ENCODE assay signal across 12 cellular contexts in the genomic region with DNA sequence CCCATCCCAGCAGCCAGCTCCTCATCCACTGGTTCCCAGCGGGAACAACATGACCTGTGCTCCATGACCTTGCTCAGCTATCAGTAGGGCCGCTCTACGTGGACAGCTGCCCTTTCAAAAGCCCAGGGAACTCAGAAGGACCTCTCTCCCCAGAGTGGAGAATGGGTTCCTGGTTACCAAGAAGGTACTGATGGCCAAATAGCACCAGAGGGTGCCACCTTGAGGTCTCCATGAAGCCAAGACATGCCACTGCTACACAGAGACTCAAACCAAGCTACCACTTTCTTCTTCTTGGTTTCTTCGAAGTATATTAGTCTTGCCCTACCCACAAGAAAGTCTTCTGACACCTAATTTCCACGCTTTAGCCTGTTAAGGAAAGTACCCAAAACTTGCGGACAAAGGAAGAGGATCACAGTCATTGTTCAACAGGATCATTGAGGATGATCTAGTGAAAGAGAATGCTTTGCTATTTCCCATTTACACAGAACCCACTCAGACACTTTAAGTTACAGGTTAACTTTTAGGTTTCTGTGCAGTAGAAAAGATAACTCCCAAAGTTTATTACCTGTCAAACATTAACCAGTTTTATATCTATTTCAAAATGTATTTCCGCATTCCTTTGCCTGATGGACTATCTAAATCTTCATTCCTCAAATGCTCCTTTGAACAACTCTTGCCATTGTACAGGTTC.
DNase-seq lines count a peak whose midpoint lies in the region; ATAC-seq, FAIRE-seq and TF ChIP-seq lines count a peak whose summit lies in the region.
"Had no signal": no experiment of that assay in that cellular context is flagged by ENCODE, and none has a peak within 500 bp of the region (broad histone marks: within the 10 kb centered on the region; RNA-seq: fewer than 3 reads in every experiment).

No MANE protein-coding gene starts in this region.

- TF ChIP-seq CTCF in GM12878 (IDR thresholded peaks at IDR 0.05 in 2 of 3, conservative IDR thresholded peaks at IDR 0.05 in 1 of 3; ENCODE audit: control insufficient read depth in 2 of 3, extremely low read depth in 1 of 3, insufficient read depth in 1 of 3, low read depth in 3 of 3, low read length in 3 of 3): no peak
- no peak for TF ChIP-seq CTCF in D721Med (IDR thresholded peaks at IDR 0.05; ENCODE audit: insufficient read depth, missing control alignments)

- intact Hi-C loops in GM12878 (cut with micrococcal nuclease; ENCODE audit: unreplicated experiment) (loop anchor here (10.0 kb wide), 1 partner anchor 528 kb away; no protein-coding TSS in a partner anchor), posterior vena cava (cut with DNase I) (loop anchor here in 1 of 2 donors (10.0 kb wide), 1 partner anchor 238 kb away; no protein-coding TSS in a partner anchor)

- CTCF ChIA-PET in GM12878 (lab: Yijun Ruan, JAX): interaction anchor here (0.6 to 20.7 kb wide), 10 partner anchors 8 to 244 kb away, joined by 3 to 743 read pairs (median 4); no protein-coding TSS in a partner anchor
- CTCF ChIA-PET in T-cell (lab: Charles Lee): interaction anchor here (0.6 to 8.4 kb wide), 4 partner anchors 14 to 238 kb away, joined by 3 to 177 read pairs (median 12); no protein-coding TSS in a partner anchor

- H3K27ac Mint-ChIP-seq in T-cell: no peak overlapping the region

- SMC1A ChIA-PET in GM12878 (lab: Charles Lee; ENCODE audit: uncharacterized antibody, unreplicated experiment): interaction anchor here (0.6 to 22.2 kb wide), 11 partner anchors 13 to 544 kb away, joined by 3 to 682 read pairs (median 22); a partner anchor contains a TSS

- BruUV-seq in GM12878 (replicated peaks; lab: Mats Ljungman, UMichigan): no TSS peak

- H3K27me3 ChIP-seq in GM12878 (replicated peaks in 1 of 2; ENCODE audit: control insufficient read depth in 2 of 2, insufficient read depth in 2 of 2, low read length in 1 of 2): no peaks in the 10 kb centered on the region

- peaks cover 1% of the 10 kb centered on the region; the same call in 1 of the 2 replicates for H3K79me2 ChIP-seq in GM12878 (ENCODE audit: control insufficient read depth, insufficient read depth, low read length)

- in situ Hi-C loops in GM12878 (cut with MboI): loop anchor here (5.0 kb wide), 1 partner anchor 536 kb away; no protein-coding TSS in a partner anchor

- POLR2A ChIA-PET in GM12878 (lab: Charles Lee): interaction anchor here (0.6 to 4.5 kb wide), 4 partner anchors 30 to 237 kb away, joined by 4 to 25 read pairs (median 8); no protein-coding TSS in a partner anchor
- POLR2A ChIA-PET in T-cell (lab: Charles Lee): no interaction called here

- H3K9me3 Mint-ChIP-seq in T-cell: no peaks in the 10 kb centered on the region

- H3K27ac ChIP-seq in GM12878 (ENCODE audit: control insufficient read depth, insufficient read depth): peak overlapping the region; percentile 43

- no peak for TF ChIP-seq EP300 in GM12878 (IDR thresholded peaks at IDR 0.05; ENCODE audit: borderline replicate concordance in 1 of 2, control insufficient read depth in 1 of 2, low read depth in 2 of 2, low read length in 2 of 2)

- H4K20me1 ChIP-seq in GM12878 (ENCODE audit: control insufficient read depth, insufficient read depth): no peaks in the 10 kb centered on the region

- peaks cover 6 to 8% (median 6%) of the 10 kb centered on the region in 3 donors for H3K4me1 Mint-ChIP-seq in T-cell

- H2AFZ ChIP-seq in GM12878 (ENCODE audit: control insufficient read depth, low read depth, low read length): no peak overlapping the region

- peaks cover 32% of the 10 kb centered on the region for H3K4me1 ChIP-seq in GM12878 (ENCODE audit: control insufficient read depth, insufficient read depth, low read length)

- no peaks in the 10 kb centered on the region; a peak in 1 of 4 replicates for H3K36me3 ChIP-seq in GM12878 (ENCODE audit: control insufficient read depth in 2 of 2, insufficient read depth in 2 of 2, low read length in 1 of 2)

- H3K9me3 ChIP-seq in GM12878 (replicated peaks; ENCODE audit: control insufficient read depth, insufficient read depth, low read length): peaks cover 14% of the 10 kb centered on the region

- H3K4me3 ChIP-seq in GM12878: no peak overlapping the region

- H3K4me3 Mint-ChIP-seq in T-cell: no peak overlapping the region

- H3K27me3 Mint-ChIP-seq in T-cell: peaks cover 6 to 8% of the 10 kb centered on the region in 2 donors

- H3K36me3 Mint-ChIP-seq in T-cell: no peaks in the 10 kb centered on the region

- ATAC-seq in GM19035 (IDR thresholded peaks at IDR 0.05; ENCODE audit: unreplicated experiment) (peak; percentile 20), HG02981 (IDR thresholded peaks at IDR 0.05; ENCODE audit: unreplicated experiment) (peak; percentile 33), GM12878 (peak; percentile 11), T-cell (replicated peaks in 1 of 4) (no peak)
- ATAC-seq: sciatic nerve had no signal

- RAD21 ChIA-PET in GM12878 (lab: Charles Lee; ENCODE audit: unreplicated experiment): interaction anchor here (0.6 to 21.3 kb wide), 7 partner anchors 27 to 240 kb away, joined by 4 to 522 read pairs (median 27); a partner anchor contains a TSS

- no peak overlapping the region for H3K9ac ChIP-seq in GM12878 (ENCODE audit: control insufficient read depth, insufficient read depth, low read length)

- DNase-seq in GM12878 (ENCODE audit: low read depth, low spot score) (no peak), renal cortical epithelial cell (ENCODE audit: low read depth) (peak; percentile 95), T-cell (no peak), posterior vena cava (ENCODE audit: low spot score) (no peak), D721Med (ENCODE audit: insufficient read length, low spot score) (no peak)
- no peak for DNase-seq in stimulated activated naive CD4-positive, alpha-beta T cell (lab: John Stamatoyannopoulos, UW)
- DNase-seq: H7; hippocampal formation; NK-92 treated with Interleukin-12 subunit alpha and Interleukin-12 subunit beta, amount 100 ng/mL, for 24 hours had no signal

- no peak for FAIRE-seq in GM12878 (lab: Jason Lieb, UNC)
- no peak for FAIRE-seq in D721Med (lab: Jason Lieb, UNC)

- H3K4me2 ChIP-seq in GM12878 (ENCODE audit: control insufficient read depth, insufficient read depth): peak overlapping the region; percentile 24

- no peak for TF ChIP-seq RAD21 in GM12878 (IDR thresholded peaks at IDR 0.05; ENCODE audit: insufficient read depth, low read depth, low read length)

- 62% methylated on average over 7 of the region's 7 CpGs for WGBS in GM12878 (ENCODE audit: insufficient coverage, insufficient replicate concordance, low lambda C conversion rate, missing lambda C conversion rate)

- TF ChIP-seq POLR2A in GM12878 (IDR thresholded peaks at IDR 0.05; ENCODE audit: low read depth, low read length): no peak

TF ChIP-seq in GM12878, 131 proteins besides CTCF, POLR2A, EP300 and RAD21:
- no peak for TF ChIP-seq STAT3 (IDR thresholded peaks at IDR 0.05; ENCODE audit: low read depth, low read length)
- 0 out of 2 replicates have a peak, but pooled peaks have one; percentile 13 for TF ChIP-seq IKZF1 (conservative IDR thresholded peaks at IDR 0.05)
- TF ChIP-seq, protein P1, sequence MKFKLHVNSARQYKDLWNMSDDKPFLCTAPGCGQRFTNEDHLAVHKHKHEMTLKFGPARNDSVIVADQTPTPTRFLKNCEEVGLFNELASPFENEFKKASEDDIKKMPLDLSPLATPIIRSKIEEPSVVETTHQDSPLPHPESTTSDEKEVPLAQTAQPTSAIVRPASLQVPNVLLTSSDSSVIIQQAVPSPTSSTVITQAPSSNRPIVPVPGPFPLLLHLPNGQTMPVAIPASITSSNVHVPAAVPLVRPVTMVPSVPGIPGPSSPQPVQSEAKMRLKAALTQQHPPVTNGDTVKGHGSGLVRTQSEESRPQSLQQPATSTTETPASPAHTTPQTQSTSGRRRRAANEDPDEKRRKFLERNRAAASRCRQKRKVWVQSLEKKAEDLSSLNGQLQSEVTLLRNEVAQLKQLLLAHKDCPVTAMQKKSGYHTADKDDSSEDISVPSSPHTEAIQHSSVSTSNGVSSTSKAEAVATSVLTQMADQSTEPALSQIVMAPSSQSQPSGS (IDR thresholded peaks at IDR 0.05; ENCODE audit: low read length): no peak
- no peak for TF ChIP-seq GATAD2B (conservative IDR thresholded peaks at IDR 0.05; ENCODE audit: low read depth)

Comparison
In these comparisons a context has a peak if more than half of its experiments do, and no peak if none do; other contexts are left out.
1. ATAC-seq: peak in GM19035 (single experiment), HG02981 (single experiment) and GM12878 (single experiment); none in T-cell (0 of 4).